In the genomic region with DNA sequence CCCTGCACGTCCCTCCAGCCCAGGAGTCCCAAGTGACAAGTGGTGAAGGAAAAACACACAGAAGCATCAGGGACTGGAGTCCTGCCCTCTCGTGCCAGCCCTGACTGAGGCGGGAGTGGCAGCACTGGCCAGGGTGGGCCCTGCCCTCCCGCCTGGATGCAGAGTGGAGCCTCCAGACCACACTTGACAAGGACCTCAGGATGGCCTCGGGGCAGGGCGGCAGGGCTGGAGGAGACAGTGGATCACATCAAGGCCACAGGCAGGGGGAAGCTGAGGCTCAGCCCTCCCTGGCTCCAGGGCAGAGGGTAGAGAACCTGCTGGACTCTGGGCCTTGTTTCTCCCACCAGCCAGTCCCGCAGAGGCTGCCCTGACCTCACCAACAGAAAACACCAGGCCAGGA, we compare ENCODE assay signal across 2 cellular contexts.
TF ChIP-seq lines count a peak whose summit lies in the region.

No MANE protein-coding gene starts in this region.

TF ChIP-seq in A549, 52 proteins besides CTCF, POLR2A, EP300 and RAD21 (continued from another document):
- TF ChIP-seq, protein P1, sequence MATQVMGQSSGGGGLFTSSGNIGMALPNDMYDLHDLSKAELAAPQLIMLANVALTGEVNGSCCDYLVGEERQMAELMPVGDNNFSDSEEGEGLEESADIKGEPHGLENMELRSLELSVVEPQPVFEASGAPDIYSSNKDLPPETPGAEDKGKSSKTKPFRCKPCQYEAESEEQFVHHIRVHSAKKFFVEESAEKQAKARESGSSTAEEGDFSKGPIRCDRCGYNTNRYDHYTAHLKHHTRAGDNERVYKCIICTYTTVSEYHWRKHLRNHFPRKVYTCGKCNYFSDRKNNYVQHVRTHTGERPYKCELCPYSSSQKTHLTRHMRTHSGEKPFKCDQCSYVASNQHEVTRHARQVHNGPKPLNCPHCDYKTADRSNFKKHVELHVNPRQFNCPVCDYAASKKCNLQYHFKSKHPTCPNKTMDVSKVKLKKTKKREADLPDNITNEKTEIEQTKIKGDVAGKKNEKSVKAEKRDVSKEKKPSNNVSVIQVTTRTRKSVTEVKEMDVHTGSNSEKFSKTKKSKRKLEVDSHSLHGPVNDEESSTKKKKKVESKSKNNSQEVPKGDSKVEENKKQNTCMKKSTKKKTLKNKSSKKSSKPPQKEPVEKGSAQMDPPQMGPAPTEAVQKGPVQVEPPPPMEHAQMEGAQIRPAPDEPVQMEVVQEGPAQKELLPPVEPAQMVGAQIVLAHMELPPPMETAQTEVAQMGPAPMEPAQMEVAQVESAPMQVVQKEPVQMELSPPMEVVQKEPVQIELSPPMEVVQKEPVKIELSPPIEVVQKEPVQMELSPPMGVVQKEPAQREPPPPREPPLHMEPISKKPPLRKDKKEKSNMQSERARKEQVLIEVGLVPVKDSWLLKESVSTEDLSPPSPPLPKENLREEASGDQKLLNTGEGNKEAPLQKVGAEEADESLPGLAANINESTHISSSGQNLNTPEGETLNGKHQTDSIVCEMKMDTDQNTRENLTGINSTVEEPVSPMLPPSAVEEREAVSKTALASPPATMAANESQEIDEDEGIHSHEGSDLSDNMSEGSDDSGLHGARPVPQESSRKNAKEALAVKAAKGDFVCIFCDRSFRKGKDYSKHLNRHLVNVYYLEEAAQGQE (IDR thresholded peaks at IDR 0.05), result no peak
- TF ChIP-seq HDAC2 (IDR thresholded peaks at IDR 0.05), result no peak
- no peak for TF ChIP-seq MYC (IDR thresholded peaks at IDR 0.05; ENCODE audit: borderline replicate concordance, low read length)
- no peak for TF ChIP-seq ZFP36 (IDR thresholded peaks at IDR 0.05; ENCODE audit: borderline replicate concordance, partially characterized antibody)
- no peak for TF ChIP-seq EHF (CRISPR knock-in tag; IDR thresholded peaks at IDR 0.05)

TF ChIP-seq in HepG2, 621 proteins besides CTCF, POLR2A, EP300 and RAD21 (continued from another document):
- TF ChIP-seq, protein P2, sequence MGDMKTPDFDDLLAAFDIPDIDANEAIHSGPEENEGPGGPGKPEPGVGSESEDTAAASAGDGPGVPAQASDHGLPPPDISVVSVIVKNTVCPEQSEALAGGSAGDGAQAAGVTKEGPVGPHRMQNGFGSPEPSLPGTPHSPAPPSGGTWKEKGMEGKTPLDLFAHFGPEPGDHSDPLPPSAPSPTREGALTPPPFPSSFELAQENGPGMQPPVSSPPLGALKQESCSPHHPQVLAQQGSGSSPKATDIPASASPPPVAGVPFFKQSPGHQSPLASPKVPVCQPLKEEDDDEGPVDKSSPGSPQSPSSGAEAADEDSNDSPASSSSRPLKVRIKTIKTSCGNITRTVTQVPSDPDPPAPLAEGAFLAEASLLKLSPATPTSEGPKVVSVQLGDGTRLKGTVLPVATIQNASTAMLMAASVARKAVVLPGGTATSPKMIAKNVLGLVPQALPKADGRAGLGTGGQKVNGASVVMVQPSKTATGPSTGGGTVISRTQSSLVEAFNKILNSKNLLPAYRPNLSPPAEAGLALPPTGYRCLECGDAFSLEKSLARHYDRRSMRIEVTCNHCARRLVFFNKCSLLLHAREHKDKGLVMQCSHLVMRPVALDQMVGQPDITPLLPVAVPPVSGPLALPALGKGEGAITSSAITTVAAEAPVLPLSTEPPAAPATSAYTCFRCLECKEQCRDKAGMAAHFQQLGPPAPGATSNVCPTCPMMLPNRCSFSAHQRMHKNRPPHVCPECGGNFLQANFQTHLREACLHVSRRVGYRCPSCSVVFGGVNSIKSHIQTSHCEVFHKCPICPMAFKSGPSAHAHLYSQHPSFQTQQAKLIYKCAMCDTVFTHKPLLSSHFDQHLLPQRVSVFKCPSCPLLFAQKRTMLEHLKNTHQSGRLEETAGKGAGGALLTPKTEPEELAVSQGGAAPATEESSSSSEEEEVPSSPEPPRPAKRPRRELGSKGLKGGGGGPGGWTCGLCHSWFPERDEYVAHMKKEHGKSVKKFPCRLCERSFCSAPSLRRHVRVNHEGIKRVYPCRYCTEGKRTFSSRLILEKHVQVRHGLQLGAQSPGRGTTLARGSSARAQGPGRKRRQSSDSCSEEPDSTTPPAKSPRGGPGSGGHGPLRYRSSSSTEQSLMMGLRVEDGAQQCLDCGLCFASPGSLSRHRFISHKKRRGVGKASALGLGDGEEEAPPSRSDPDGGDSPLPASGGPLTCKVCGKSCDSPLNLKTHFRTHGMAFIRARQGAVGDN (CRISPR knock-in tag; IDR thresholded peaks at IDR 0.05), result 0 out of 2 replicates have a peak, but pooled peaks have one; percentile 9
TF ChIP-seq in HepG2: peak in this region for 1.
